2 cellular contexts compared by ENCODE assay signal in genomic region chr3:12442654-12443501, GRCh38.
TF ChIP-seq lines count a peak whose summit lies in the region.

No MANE protein-coding gene starts in this region.

TF ChIP-seq in IMR-90, 13 proteins besides CTCF, POLR2A, EP300 and RAD21:
- no peak for TF ChIP-seq USF2 (IDR thresholded peaks at IDR 0.05; ENCODE audit: low read depth, low read length)
- no peak for TF ChIP-seq NFE2L2 (IDR thresholded peaks at IDR 0.05; ENCODE audit: low read depth, low read length)
- TF ChIP-seq MAZ (IDR thresholded peaks at IDR 0.05; ENCODE audit: borderline replicate concordance, low read depth, low read length) = no peak
- TF ChIP-seq CEBPB (IDR thresholded peaks at IDR 0.05; ENCODE audit: low read depth, low read length) = no peak
- TF ChIP-seq MXI1 (IDR thresholded peaks at IDR 0.05; ENCODE audit: borderline replicate concordance, low read depth, low read length) = no peak
- no peak for TF ChIP-seq BHLHE40 (IDR thresholded peaks at IDR 0.05; ENCODE audit: low read depth, low read length)

TF ChIP-seq in SK-N-SH, 30 proteins besides CTCF, POLR2A, EP300 and RAD21:
- no peak for TF ChIP-seq GATA2 (CRISPR knock-in tag; IDR thresholded peaks at IDR 0.05)
- TF ChIP-seq RXRA (IDR thresholded peaks at IDR 0.05; ENCODE audit: borderline replicate concordance, low read depth) = no peak
- TF ChIP-seq MAX (IDR thresholded peaks at IDR 0.05; ENCODE audit: low read depth) = no peak
- TF ChIP-seq TCF12 (IDR thresholded peaks at IDR 0.05) = no peak
- no peak for TF ChIP-seq FOSL2 (IDR thresholded peaks at IDR 0.05; ENCODE audit: borderline replicate concordance, low read depth)
- TF ChIP-seq CHD2 (IDR thresholded peaks at IDR 0.05; ENCODE audit: low read length, partially characterized antibody) = no peak
- TF ChIP-seq FOXM1 (IDR thresholded peaks at IDR 0.05; ENCODE audit: low read depth) = no peak
- no peak for TF ChIP-seq YY1 (IDR thresholded peaks at IDR 0.05; ENCODE audit: low read depth)
- TF ChIP-seq MXI1 (IDR thresholded peaks at IDR 0.05; ENCODE audit: low read depth, low read length) = no peak
- no peak for TF ChIP-seq PBX3 (IDR thresholded peaks at IDR 0.05)
- TF ChIP-seq TAF1 (IDR thresholded peaks at IDR 0.05; ENCODE audit: borderline replicate concordance, low read depth, low read length) = no peak
- no peak for TF ChIP-seq TEAD4 (IDR thresholded peaks at IDR 0.05; ENCODE audit: borderline replicate concordance, insufficient read depth)
- TF ChIP-seq SMC3 (IDR thresholded peaks at IDR 0.05; ENCODE audit: low read depth, low read length) = no peak
TF ChIP-seq in SK-N-SH: peak in this region for 0.
